ENCODE assay signal across 18 cellular contexts in genomic region chr13:23347601-23348000, GRCh38.
DNase-seq lines count a peak whose midpoint lies in the region; ATAC-seq and TF ChIP-seq lines count a peak whose summit lies in the region.
"Had no signal": no experiment of that assay in that cellular context is flagged by ENCODE, and none has a peak within 500 bp of the region (broad histone marks: within the 10 kb centered on the region; RNA-seq: fewer than 3 reads in every experiment).

No MANE protein-coding gene starts in this region.

- H3K36me3 ChIP-seq in esophagus muscularis mucosa (peaks cover 0 to 26% (median 6%) of the 10 kb centered on the region in 4 donors), gastrocnemius medialis (peaks cover 0 to 17% of the 10 kb centered on the region in 2 donors), spleen (peaks cover 0 to 92% (median 25%) of the 10 kb centered on the region in 6 donors)

- 88% methylated on average over 1 of the region's 1 CpG for WGBS in esophagus muscularis mucosa
- 90 to 100% (median 96%) methylated on average over 1 of the region's 1 CpG for WGBS in spleen, 5 donors

- peak; percentile 58 for TF ChIP-seq EP300 in esophagus muscularis mucosa (IDR thresholded peaks at IDR 0.05)

- no peak overlapping the region for H3K4me3 ChIP-seq in esophagus muscularis mucosa
- no peak overlapping the region for H3K4me3 ChIP-seq in gastrocnemius medialis
- no peak overlapping the region for H3K4me3 ChIP-seq in spleen
- H3K4me3 ChIP-seq: A549; BLaER1 treated with 17β-estradiol and CSF1 and Interleukin-3, amounts not matched to agents 10 nM and 100 nM had no signal

- no peak for DNase-seq in activated T-cell treated with anti-CD3 and anti-CD28 coated beads, Interleukin-2, amount 50 U/mL, for 72 hours
- no peak for DNase-seq in activated T-cell treated with anti-CD3 and anti-CD28 coated beads for 4 hours
- DNase-seq in esophagus muscularis mucosa (ENCODE audit: extremely low spot score), result no peak
- DNase-seq in gastrocnemius medialis, result peak; percentile 10 to 39
- no peak for DNase-seq in spleen
- no peak for DNase-seq in MV-4-11 (lab: John Stamatoyannopoulos, UW)
- DNase-seq: AML-193; Caco-2; Calu3; CD4-positive, alpha-beta T cell; CD8-positive, alpha-beta T cell; DMS79 treated with DMSO at 0.1 percent for 48 hours; GF-D8 had no signal

- H3K4me3 Mint-ChIP-seq in activated T-cell treated with anti-CD3 and anti-CD28 coated beads, Interleukin-2, amount 50 U/mL, for 72 hours, result no peak overlapping the region
- H3K4me3 Mint-ChIP-seq: B cell; CD4-positive, alpha-beta T cell; CD8-positive, alpha-beta T cell had no signal

- no peak for TF ChIP-seq CTCF in esophagus muscularis mucosa (IDR thresholded peaks at IDR 0.05)
- no peak for TF ChIP-seq CTCF in gastrocnemius medialis (IDR thresholded peaks at IDR 0.05 in 4 of 5, conservative IDR thresholded peaks at IDR 0.05 in 1 of 5)
- no peak for TF ChIP-seq CTCF in spleen (IDR thresholded peaks at IDR 0.05 in 8 of 11, conservative IDR thresholded peaks at IDR 0.05 in 3 of 11)

- TF ChIP-seq POLR2A in esophagus muscularis mucosa (IDR thresholded peaks at IDR 0.05; ENCODE audit: low read depth) (no peak), gastrocnemius medialis (IDR thresholded peaks at IDR 0.05) (no peak), spleen (IDR thresholded peaks at IDR 0.05) (no peak)

- in situ Hi-C loops in gastrocnemius medialis (cut with MboI; ENCODE audit: low sequenced_read_pairs in 4 of 4), result no loop called here

- H3K9me3 Mint-ChIP-seq in activated T-cell treated with anti-CD3 and anti-CD28 coated beads, Interleukin-2, amount 50 U/mL, for 72 hours, result peaks cover 0 to 1% of the 10 kb centered on the region in 2 donors
- H3K9me3 Mint-ChIP-seq: CD4-positive, alpha-beta T cell had no signal

- H3K36me3 Mint-ChIP-seq in activated T-cell treated with anti-CD3 and anti-CD28 coated beads, Interleukin-2, amount 50 U/mL, for 72 hours (ENCODE audit: insufficient read depth in 2 of 2), result peaks cover 32 to 73% of the 10 kb centered on the region in 2 donors

- H3K27ac ChIP-seq in esophagus muscularis mucosa (replicated peaks in 1 of 4), result peak overlapping the region; percentile 69 to 80 (median 75)
- H3K27ac ChIP-seq in gastrocnemius medialis, result peak overlapping the region in 2 of 4 donors; percentile 43 to 46
- H3K27ac ChIP-seq in spleen, result peak overlapping the region in 3 of 8 donors; percentile 7 to 63 (median 42)
- H3K27ac ChIP-seq: 22Rv1; BLaER1 treated with 17β-estradiol and CSF1 and Interleukin-3, amounts not matched to agents 10 nM and 100 nM; C4-2B had no signal

- ATAC-seq in activated T-cell treated with anti-CD3 and anti-CD28 coated beads, Interleukin-2, amount 50 U/mL, for 72 hours (replicated peaks in 1 of 2), result no peak
- peak; percentile 57 to 64 for ATAC-seq in gastrocnemius medialis
- ATAC-seq: A549; CD8-positive, alpha-beta T cell had no signal

- peak overlapping the region; percentile 24 for H3K27ac Mint-ChIP-seq in activated T-cell treated with anti-CD3 and anti-CD28 coated beads, Interleukin-2, amount 50 U/mL, for 72 hours
- H3K27ac Mint-ChIP-seq: B cell; CD4-positive, alpha-beta T cell; CD8-positive, alpha-beta T cell had no signal

- H3K4me1 ChIP-seq in esophagus muscularis mucosa (peaks cover 14 to 79% (median 66%) of the 10 kb centered on the region in 4 donors), gastrocnemius medialis (peaks cover 20 to 27% of the 10 kb centered on the region in 2 donors), spleen (peaks cover 0 to 22% (median 1%) of the 10 kb centered on the region in 6 donors)

- peaks cover 4% of the 10 kb centered on the region for H3K4me1 Mint-ChIP-seq in activated T-cell treated with anti-CD3 and anti-CD28 coated beads, Interleukin-2, amount 50 U/mL, for 72 hours (ENCODE audit: low read depth)

- intact Hi-C loops in esophagus muscularis mucosa (cut with DNase I), result no loop called here
- intact Hi-C loops in gastrocnemius medialis (cut with DNase I; ENCODE audit: low total_unique reads), result no loop called here
- intact Hi-C loops in spleen (cut with DNase I; ENCODE audit: low total_unique reads), result no loop called here

- H3K9me3 ChIP-seq in esophagus muscularis mucosa (no peaks in the 10 kb centered on the region), gastrocnemius medialis (no peaks in the 10 kb centered on the region), spleen (no peaks in the 10 kb centered on the region)
- H3K9me3 ChIP-seq: A549, Caco-2 had no signal

- H3K27me3 Mint-ChIP-seq in activated T-cell treated with anti-CD3 and anti-CD28 coated beads, Interleukin-2, amount 50 U/mL, for 72 hours (ENCODE audit: low read depth), result no peaks in the 10 kb centered on the region
- H3K27me3 Mint-ChIP-seq: B cell; CD4-positive, alpha-beta T cell had no signal

- H3K27me3 ChIP-seq in esophagus muscularis mucosa, result no peaks in the 10 kb centered on the region
- no peaks in the 10 kb centered on the region for H3K27me3 ChIP-seq in gastrocnemius medialis
- no peaks in the 10 kb centered on the region for H3K27me3 ChIP-seq in spleen (replicated peaks in 1 of 7)
- H3K27me3 ChIP-seq: BLaER1 treated with 17β-estradiol and CSF1 and Interleukin-3, amounts not matched to agents 10 nM and 100 nM had no signal

Comparison
In these comparisons a context has a peak if more than half of its experiments do, and no peak if none do; other contexts are left out.
1. ATAC-seq: peak in gastrocnemius medialis (2 of 2); none in activated T-cell treated with anti-CD3 and anti-CD28 coated beads, Interleukin-2, amount 50 U/mL, for 72 hours (0 of 2).
2. DNase-seq: peak in gastrocnemius medialis (2 of 2); none in activated T-cell treated with anti-CD3 and anti-CD28 coated beads, Interleukin-2, amount 50 U/mL, for 72 hours (0 of 2), activated T-cell treated with anti-CD3 and anti-CD28 coated beads for 4 hours (single experiment), esophagus muscularis mucosa (single experiment), spleen (single experiment) and MV-4-11 (single experiment).